Comparison of ENCODE assay signal across 9 cellular contexts in genomic region chr13:72565893-72566292, GRCh38.
DNase-seq lines count a peak whose midpoint lies in the region; ATAC-seq and TF ChIP-seq lines count a peak whose summit lies in the region.
"Had no signal": no experiment of that assay in that cellular context is flagged by ENCODE, and none has a peak within 500 bp of the region (broad histone marks: within the 10 kb centered on the region; RNA-seq: fewer than 3 reads in every experiment).

No MANE protein-coding gene starts in this region.

- H3K9me3 Mint-ChIP-seq in activated naive CD4-positive, alpha-beta T cell treated with anti-CD3 and anti-CD28 coated beads, Interleukin-2, amount 10 ng/mL, durations not matched to agents 7 days and 5 days = no peaks in the 10 kb centered on the region

- H3K4me1 ChIP-seq in PC-3 (ENCODE audit: insufficient read depth, low read length) (no peaks in the 10 kb centered on the region), fibroblast of lung (ENCODE audit: control insufficient read depth, extremely low read depth, insufficient read depth, low read length) (no peaks in the 10 kb centered on the region)

- DNase-seq in DMS153 (lab: John Stamatoyannopoulos, UW) (peak; percentile 7), PC-3 (peak; percentile 53), fibroblast of lung (ENCODE audit: low read depth in 2 of 2) (peak in 1 of 2 donors; percentile 61), stromal cell of bone marrow (ENCODE audit: low read depth) (peak; percentile 8), activated gamma-delta T cell treated with Interleukin-2 at 50 U/mL for 16 hours (no peak)
- no peak for DNase-seq in activated T-cell treated with anti-CD3 and anti-CD28 coated beads, Interleukin-2, amount 50 U/mL, for 48 hours
- no peak for DNase-seq in activated naive CD4-positive, alpha-beta T cell treated with anti-CD3 and anti-CD28 coated beads, Interleukin-2, amount 10 ng/mL, durations not matched to agents 7 days and 5 days

- POLR2A ChIA-PET in PC-3 (lab: Charles Lee; ENCODE audit: unreplicated experiment) = no interaction called here

- no peak overlapping the region for H3K27ac ChIP-seq in PC-3 (ENCODE audit: low read length)
- H3K27ac ChIP-seq in fibroblast of lung (ENCODE audit: insufficient read depth, low read length) = no peak overlapping the region

- intact Hi-C loops in PC-3 (cut with micrococcal nuclease) = loop anchor here (2.0 to 10.0 kb wide), 2 partner anchors 129 to 309 kb away; no protein-coding TSS in a partner anchor

- H3K27me3 ChIP-seq in PC-3 (ENCODE audit: low read length) (no peaks in the 10 kb centered on the region), fibroblast of lung (ENCODE audit: control insufficient read depth, insufficient read depth, low read length) (no peaks in the 10 kb centered on the region)

- no peak overlapping the region for H3K27ac Mint-ChIP-seq in activated naive CD4-positive, alpha-beta T cell treated with anti-CD3 and anti-CD28 coated beads, Interleukin-2, amount 10 ng/mL, durations not matched to agents 7 days and 5 days
- H3K27ac Mint-ChIP-seq: IgD-negative memory B cell had no signal

- no peaks in the 10 kb centered on the region for H3K27me3 Mint-ChIP-seq in activated naive CD4-positive, alpha-beta T cell treated with anti-CD3 and anti-CD28 coated beads, Interleukin-2, amount 10 ng/mL, durations not matched to agents 7 days and 5 days
- H3K27me3 Mint-ChIP-seq: IgD-negative memory B cell had no signal

- no TSS peak for BruUV-seq in PC-3 (replicated peaks; lab: Mats Ljungman, UMichigan)

- H3K9me3 ChIP-seq in PC-3 (ENCODE audit: low read length) (no peaks in the 10 kb centered on the region), fibroblast of lung (ENCODE audit: control insufficient read depth, insufficient read depth, low read depth, low read length) (no peaks in the 10 kb centered on the region)

- no peak overlapping the region for H2AFZ ChIP-seq in PC-3 (ENCODE audit: low read length)
- H2AFZ ChIP-seq in fibroblast of lung (ENCODE audit: low read length) = no peak overlapping the region

- CTCF ChIA-PET in PC-3 (lab: Charles Lee) = interaction anchor here (0.6 kb wide), 2 partner anchors 470 to 485 kb away, joined by 4 to 7 read pairs; no protein-coding TSS in a partner anchor
- CTCF ChIA-PET in activated naive CD4-positive, alpha-beta T cell treated with anti-CD3 and anti-CD28 coated beads, Interleukin-2, amount 10 ng/mL, durations not matched to agents 7 days and 5 days (lab: Charles Lee) = interaction anchor here (1.0 kb wide), 1 partner anchor 1605 kb away, joined by 3 read pairs; no protein-coding TSS in a partner anchor

- H3K36me3 Mint-ChIP-seq in activated naive CD4-positive, alpha-beta T cell treated with anti-CD3 and anti-CD28 coated beads, Interleukin-2, amount 10 ng/mL, durations not matched to agents 7 days and 5 days = no peaks in the 10 kb centered on the region
- H3K36me3 Mint-ChIP-seq: IgD-negative memory B cell had no signal

- no peak overlapping the region for H3K4me3 Mint-ChIP-seq in activated naive CD4-positive, alpha-beta T cell treated with anti-CD3 and anti-CD28 coated beads, Interleukin-2, amount 10 ng/mL, durations not matched to agents 7 days and 5 days
- H3K4me3 Mint-ChIP-seq: IgD-negative memory B cell had no signal

- ATAC-seq in HG03159 (IDR thresholded peaks at IDR 0.05; ENCODE audit: unreplicated experiment) (peak; percentile 47), PC-3 (peak; percentile 46; the same call in 1 of the 2 replicates)

- H3F3A ChIP-seq in PC-3 (ENCODE audit: low read length, unreplicated experiment) = no peaks in the 10 kb centered on the region

- H3K4me1 Mint-ChIP-seq in activated naive CD4-positive, alpha-beta T cell treated with anti-CD3 and anti-CD28 coated beads, Interleukin-2, amount 10 ng/mL, durations not matched to agents 7 days and 5 days = no peaks in the 10 kb centered on the region
- H3K4me1 Mint-ChIP-seq: IgD-negative memory B cell had no signal

- TF ChIP-seq CTCF in PC-3 (conservative IDR thresholded peaks at IDR 0.05; ENCODE audit: low read depth, low read length) (peak; percentile 69), fibroblast of lung (conservative IDR thresholded peaks at IDR 0.05 in 1 of 2, IDR thresholded peaks at IDR 0.05 in 1 of 2; ENCODE audit: low read depth in 1 of 2, low read length in 2 of 2) (peak; percentile 45 to 64)

- H4K20me1 ChIP-seq in PC-3 (ENCODE audit: low read length) (no peaks in the 10 kb centered on the region), fibroblast of lung (ENCODE audit: control insufficient read depth, extremely low read depth, insufficient read depth, low read length) (no peaks in the 10 kb centered on the region)

- H3K4me2 ChIP-seq in PC-3 (ENCODE audit: low read length) = no peak overlapping the region
- H3K4me2 ChIP-seq in fibroblast of lung (ENCODE audit: extremely low read depth, insufficient read depth, low read length) = no peak overlapping the region

- H3K9ac ChIP-seq in PC-3 (ENCODE audit: low read length) (no peak overlapping the region), fibroblast of lung (ENCODE audit: insufficient read depth, low read length) (no peak overlapping the region)

- H3K79me2 ChIP-seq in PC-3 (ENCODE audit: low read length) (no peaks in the 10 kb centered on the region), fibroblast of lung (ENCODE audit: control insufficient read depth, insufficient read depth, low read length) (no peaks in the 10 kb centered on the region)

- no peaks in the 10 kb centered on the region for H3K9me2 ChIP-seq in PC-3 (replicated peaks; ENCODE audit: low read length)

- H3K4me3 ChIP-seq in PC-3 (ENCODE audit: low read length) = no peak overlapping the region
- H3K4me3 ChIP-seq in fibroblast of lung (replicated peaks in 1 of 4; ENCODE audit: control extremely low read depth in 1 of 4, insufficient read depth in 1 of 4, low read depth in 3 of 4, low read length in 4 of 4) = no peak overlapping the region

- no peaks in the 10 kb centered on the region for H3K36me3 ChIP-seq in PC-3 (ENCODE audit: low read depth, low read length)
- H3K36me3 ChIP-seq in fibroblast of lung (ENCODE audit: control insufficient read depth, insufficient read depth, low read length) = no peaks in the 10 kb centered on the region

Comparison
In these comparisons a context has a peak if more than half of its experiments do, and no peak if none do; other contexts are left out.
1. DNase-seq: peak in DMS153 (single experiment), PC-3 (single experiment) and stromal cell of bone marrow (single experiment); none in activated T-cell treated with anti-CD3 and anti-CD28 coated beads, Interleukin-2, amount 50 U/mL, for 48 hours (0 of 2), activated naive CD4-positive, alpha-beta T cell treated with anti-CD3 and anti-CD28 coated beads, Interleukin-2, amount 10 ng/mL, durations not matched to agents 7 days and 5 days (single experiment) and activated gamma-delta T cell treated with Interleukin-2 at 50 U/mL for 16 hours (single experiment).